In the genomic region with DNA sequence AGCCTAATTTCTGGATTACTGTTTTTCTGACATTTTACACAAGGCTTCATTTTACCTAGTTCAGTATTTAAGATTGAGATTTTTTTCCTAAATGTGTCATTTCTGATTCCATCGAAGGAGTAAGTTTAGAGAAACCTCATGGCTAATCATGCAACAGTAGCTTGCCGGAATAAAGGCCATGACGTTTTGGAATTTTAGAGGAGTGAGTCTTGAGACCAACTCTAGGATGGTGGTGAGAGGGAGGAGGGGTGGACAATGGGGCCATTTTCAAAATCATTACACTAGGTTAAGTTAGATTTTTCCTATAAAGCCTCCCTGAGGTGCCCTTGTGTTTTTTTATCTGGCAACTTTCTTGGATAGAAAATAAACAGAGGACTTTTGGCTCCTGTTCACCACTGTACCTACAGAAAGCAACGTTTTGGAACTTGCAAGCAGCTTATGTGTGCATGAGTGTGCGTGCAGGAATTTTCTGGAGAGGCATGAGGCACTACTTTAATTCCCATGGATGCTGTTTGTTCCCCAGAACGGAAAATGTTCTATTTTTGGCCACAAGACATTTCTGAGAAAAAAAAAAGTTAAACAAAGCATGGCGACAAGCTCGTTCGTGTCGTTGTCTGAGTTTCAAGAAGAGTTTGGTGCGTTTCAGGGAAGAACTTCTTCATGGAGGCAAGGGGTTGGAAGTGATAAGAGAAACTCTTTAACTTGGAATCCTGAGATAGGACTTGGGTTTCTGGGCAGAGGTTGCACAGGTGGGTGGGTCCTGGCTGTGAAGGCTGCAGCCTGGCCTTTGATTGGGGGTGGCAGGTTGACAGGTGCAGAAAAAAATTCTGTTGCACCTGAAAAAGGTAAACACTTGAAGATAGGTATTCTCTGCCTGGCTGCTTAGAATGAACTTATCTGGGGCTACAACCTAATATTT, we compare ENCODE assay signal across 17 cellular contexts.
DNase-seq lines count a peak whose midpoint lies in the region; ATAC-seq and TF ChIP-seq lines count a peak whose summit lies in the region.
"Had no signal": no experiment of that assay in that cellular context is flagged by ENCODE, and none has a peak within 500 bp of the region (broad histone marks: within the 10 kb centered on the region; RNA-seq: fewer than 3 reads in every experiment).

No MANE protein-coding gene starts in this region.

- intact Hi-C loops in MCF 10A (cut with micrococcal nuclease): no loop called here
- intact Hi-C loops in right cardiac atrium (cut with DNase I): no loop called here
- intact Hi-C loops in sciatic nerve (cut with DNase I): no loop called here

- H3K9me3 Mint-ChIP-seq in MCF 10A (ENCODE audit: unreplicated experiment): no peaks in the 10 kb centered on the region
- H3K9me3 Mint-ChIP-seq in activated CD8-positive, alpha-beta memory T cell treated with anti-CD3 and anti-CD28 coated beads, Interleukin-2, amount 10 ng/mL, durations not matched to agents 7 days and 5 days (ENCODE audit: low read depth): no peaks in the 10 kb centered on the region

- no peak overlapping the region for H3K4me3 ChIP-seq in right cardiac atrium (ENCODE audit: low read length)
- H3K4me3 ChIP-seq: cardiac muscle cell, lung, spleen had no signal

- WGBS in right cardiac atrium: 38% methylated on average over 11 of the region's 11 CpGs

- peaks cover 20% of the 10 kb centered on the region for H3K4me1 Mint-ChIP-seq in MCF 10A (ENCODE audit: insufficient read depth, unreplicated experiment)
- H3K4me1 Mint-ChIP-seq in activated CD8-positive, alpha-beta memory T cell treated with anti-CD3 and anti-CD28 coated beads, Interleukin-2, amount 10 ng/mL, durations not matched to agents 7 days and 5 days: peaks cover 13% of the 10 kb centered on the region

- H3K9me3 ChIP-seq in right cardiac atrium (ENCODE audit: control insufficient read depth, low read length): no peaks in the 10 kb centered on the region
- H3K9me3 ChIP-seq: neutrophil, spleen had no signal

- no TSS peak for BruUV-seq in MCF 10A (replicated peaks; lab: Mats Ljungman, UMichigan)

- H3K4me1 ChIP-seq in right cardiac atrium (ENCODE audit: control insufficient read depth, insufficient read depth, low read length): peaks cover 3% of the 10 kb centered on the region

- H3K27me3 Mint-ChIP-seq in MCF 10A (ENCODE audit: insufficient read depth, unreplicated experiment): no peaks in the 10 kb centered on the region
- peaks cover 3% of the 10 kb centered on the region for H3K27me3 Mint-ChIP-seq in activated CD8-positive, alpha-beta memory T cell treated with anti-CD3 and anti-CD28 coated beads, Interleukin-2, amount 10 ng/mL, durations not matched to agents 7 days and 5 days
- H3K27me3 Mint-ChIP-seq: B cell had no signal

- CTCF ChIA-PET in MCF 10A (lab: Yijun Ruan, JAX): interaction anchor here (1.1 to 1.5 kb wide), 2 partner anchors 9 to 49 kb away, joined by 3 to 6 read pairs; no protein-coding TSS in a partner anchor
- CTCF ChIA-PET in activated CD8-positive, alpha-beta memory T cell treated with anti-CD3 and anti-CD28 coated beads, Interleukin-2, amount 10 ng/mL, durations not matched to agents 7 days and 5 days (lab: Charles Lee): no interaction called here

- ATAC-seq in right cardiac atrium (no peak), sciatic nerve (no peak)
- no peak for ATAC-seq in activated CD8-positive, alpha-beta memory T cell treated with anti-CD3 and anti-CD28 coated beads, Interleukin-2, amount 10 ng/mL, durations not matched to agents 7 days and 5 days

- peak overlapping the region; percentile 28 for H3K27ac ChIP-seq in right cardiac atrium (ENCODE audit: low read length)

- no peak overlapping the region for H3K27ac Mint-ChIP-seq in MCF 10A (ENCODE audit: low read depth, unreplicated experiment)
- H3K27ac Mint-ChIP-seq in activated CD8-positive, alpha-beta memory T cell treated with anti-CD3 and anti-CD28 coated beads, Interleukin-2, amount 10 ng/mL, durations not matched to agents 7 days and 5 days: no peak overlapping the region
- H3K27ac Mint-ChIP-seq: B cell had no signal

- H3K27me3 ChIP-seq in right cardiac atrium (ENCODE audit: control insufficient read depth, insufficient read depth): no peaks in the 10 kb centered on the region
- H3K27me3 ChIP-seq: cardiac muscle cell, neutrophil, spleen had no signal

- DNase-seq in HCEC 1CT: peak; percentile 36
- no peak for DNase-seq in MCF 10A (ENCODE audit: unreplicated experiment)
- DNase-seq in right cardiac atrium: no peak
- DNase-seq in stromal cell of bone marrow (ENCODE audit: low read depth): peak; percentile 52
- no peak for DNase-seq in activated CD8-positive, alpha-beta memory T cell treated with anti-CD3 and anti-CD28 coated beads, Interleukin-2, amount 10 ng/mL, durations not matched to agents 7 days and 5 days
- DNase-seq in sciatic nerve (ENCODE audit: low spot score): no peak
- no peak for DNase-seq in NCI-H345 (lab: John Stamatoyannopoulos, UW)
- no peak for DNase-seq in NCI-H187 treated with DMSO at 0.1 percent for 48 hours (lab: John Stamatoyannopoulos, UW)
- DNase-seq: activated gamma-delta T cell, NCI-H2029, SIG-M5, spleen, T-helper 9 cell had no signal

- peak overlapping the region; percentile 56 for H3K4me3 Mint-ChIP-seq in MCF 10A (ENCODE audit: unreplicated experiment)
- H3K4me3 Mint-ChIP-seq in activated CD8-positive, alpha-beta memory T cell treated with anti-CD3 and anti-CD28 coated beads, Interleukin-2, amount 10 ng/mL, durations not matched to agents 7 days and 5 days: no peak overlapping the region
- H3K4me3 Mint-ChIP-seq: B cell had no signal

- POLR2A ChIA-PET in MCF 10A (lab: Yijun Ruan, JAX): interaction anchor here (0.6 to 3.5 kb wide), 18 partner anchors 8 to 844 kb away, joined by 3 to 24 read pairs (median 4); partner anchors contain the start of genes KLLN and PTEN

- no peaks in the 10 kb centered on the region for H3K36me3 Mint-ChIP-seq in MCF 10A (ENCODE audit: insufficient read depth, unreplicated experiment)
- no peaks in the 10 kb centered on the region for H3K36me3 Mint-ChIP-seq in activated CD8-positive, alpha-beta memory T cell treated with anti-CD3 and anti-CD28 coated beads, Interleukin-2, amount 10 ng/mL, durations not matched to agents 7 days and 5 days

- no peak for TF ChIP-seq CTCF in MCF 10A (IDR thresholded peaks at IDR 0.05; ENCODE audit: unreplicated experiment)

Comparison
In these comparisons a context has a peak if more than half of its experiments do, and no peak if none do; other contexts are left out.
1. DNase-seq: peak in HCEC 1CT (single experiment) and stromal cell of bone marrow (single experiment); none in MCF 10A (single experiment), right cardiac atrium (0 of 3), activated CD8-positive, alpha-beta memory T cell treated with anti-CD3 and anti-CD28 coated beads, Interleukin-2, amount 10 ng/mL, durations not matched to agents 7 days and 5 days (single experiment), sciatic nerve (single experiment), NCI-H345 (single experiment) and NCI-H187 treated with DMSO at 0.1 percent for 48 hours (single experiment).